11 cellular contexts compared by ENCODE assay signal in genomic region chr7:26685636-26686035, GRCh38.
DNase-seq lines count a peak whose midpoint lies in the region; ATAC-seq and TF ChIP-seq lines count a peak whose summit lies in the region.
"Had no signal": no experiment of that assay in that cellular context is flagged by ENCODE, and none has a peak within 500 bp of the region (broad histone marks: within the 10 kb centered on the region; RNA-seq: fewer than 3 reads in every experiment).

No MANE protein-coding gene starts in this region.

- peak; percentile 33 for ATAC-seq in IMR-90 (ENCODE audit: low read depth)
- no peak for ATAC-seq in natural killer cell
- ATAC-seq in stimulated activated effector memory CD8-positive, alpha-beta T cell treated with anti-CD3 and anti-CD28 coated beads, Interleukin-12 subunit alpha, Interleukin-12 subunit beta, amount 100 ng/mL, for 72 hours: no peak

- peak overlapping the region; percentile 5; the same call in 1 of the 2 replicates for H2BK120ac ChIP-seq in IMR-90 (ENCODE audit: low read depth, low read length)

- no peak overlapping the region for H3K4me3 Mint-ChIP-seq in natural killer cell
- no peak overlapping the region for H3K4me3 Mint-ChIP-seq in stimulated activated effector memory CD8-positive, alpha-beta T cell treated with anti-CD3 and anti-CD28 coated beads, Interleukin-12 subunit alpha, Interleukin-12 subunit beta, amount 100 ng/mL, for 72 hours
- H3K4me3 Mint-ChIP-seq: GM23338 had no signal

- no peak overlapping the region for H3K14ac ChIP-seq in IMR-90 (replicated peaks; ENCODE audit: low read depth, low read length)

- intact Hi-C loops in IMR-90 (cut with micrococcal nuclease): loop anchor here (1.0 to 2.0 kb wide), 3 partner anchors 171 to 458 kb away; partner anchors contain the start of gene HOXA5
- intact Hi-C loops in natural killer cell (cut with micrococcal nuclease): loop anchor here (1.0 kb wide), 1 partner anchor 476 kb away; no protein-coding TSS in a partner anchor

- peak overlapping the region; percentile 39; the same call in 1 of the 2 replicates for H3K23ac ChIP-seq in IMR-90 (ENCODE audit: low read depth, low read length)

- no peak for TF ChIP-seq RAD21 in IMR-90 (IDR thresholded peaks at IDR 0.05; ENCODE audit: low read length)

- no peak overlapping the region for H3K4me3 ChIP-seq in IMR-90 (ENCODE audit: insufficient read depth, low read depth, low read length)
- no peak overlapping the region for H3K4me3 ChIP-seq in fibroblast of villous mesenchyme (ENCODE audit: low read depth, low read length)
- H3K4me3 ChIP-seq in subcutaneous abdominal adipose tissue (ENCODE audit: low read depth in 1 of 5, low read length in 5 of 5): no peak overlapping the region
- H3K4me3 ChIP-seq: GM23338, SJSA1 had no signal

- dilution Hi-C loops in IMR-90 (cut with HindIII; ENCODE audit: low sequenced_read_pairs, unreplicated experiment): no loop called here

- H3K27me3 Mint-ChIP-seq in natural killer cell (ENCODE audit: low read depth in 2 of 2): no peaks in the 10 kb centered on the region

- H2BK15ac ChIP-seq in IMR-90 (ENCODE audit: low read depth, low read length): no peak overlapping the region; the same call in 2 of the 3 replicates

- CTCF ChIA-PET in IMR-90 (lab: Yijun Ruan, JAX): no interaction called here

- H3K4me1 ChIP-seq in IMR-90 (ENCODE audit: control insufficient read depth, insufficient read depth, low read length) (peaks cover 9% of the 10 kb centered on the region), subcutaneous abdominal adipose tissue (ENCODE audit: control insufficient read depth in 5 of 5, insufficient read depth in 5 of 5, low read length in 5 of 5) (peaks cover 4 to 53% (median 47%) of the 10 kb centered on the region in 5 donors)

- peak overlapping the region; percentile 31; the same call in 1 of the 2 replicates for H4K91ac ChIP-seq in IMR-90 (ENCODE audit: insufficient read depth, low read depth, low read length)

- no peaks in the 10 kb centered on the region for H3K9me3 ChIP-seq in IMR-90 (ENCODE audit: control insufficient read depth, insufficient read depth, low read length)
- no peaks in the 10 kb centered on the region for H3K9me3 ChIP-seq in subcutaneous abdominal adipose tissue (ENCODE audit: control insufficient read depth in 5 of 5, low read length in 5 of 5)
- H3K9me3 ChIP-seq: SJSA1 had no signal

- no peaks in the 10 kb centered on the region for H3K36me3 ChIP-seq in IMR-90 (ENCODE audit: control insufficient read depth, insufficient read depth, low read length)
- no peaks in the 10 kb centered on the region for H3K36me3 ChIP-seq in subcutaneous abdominal adipose tissue (ENCODE audit: control insufficient read depth in 5 of 5, insufficient read depth in 5 of 5, low read length in 5 of 5)
- H3K36me3 ChIP-seq: SJSA1 had no signal

- peak overlapping the region; percentile 39; the same call in 1 of the 2 replicates for H3K4me2 ChIP-seq in IMR-90 (ENCODE audit: low read depth, low read length)
- H3K4me2 ChIP-seq: GM23338 had no signal

- H2AK9ac ChIP-seq in IMR-90 (replicated peaks; ENCODE audit: low read depth, low read length, poor library complexity): no peak overlapping the region

- peak overlapping the region in 1 of 2 experiments; percentile 48; a peak in 1 of 4 replicates for H4K8ac ChIP-seq in IMR-90 (ENCODE audit: low read depth in 2 of 2, low read length in 2 of 2)

- POLR2A ChIA-PET in IMR-90 (lab: Charles Lee; ENCODE audit: unreplicated experiment): no interaction called here

- H3K9ac ChIP-seq in IMR-90 (ENCODE audit: low read depth, low read length): no peak overlapping the region
- H3K9ac ChIP-seq in subcutaneous abdominal adipose tissue (ENCODE audit: low read length in 5 of 5): peak overlapping the region in 2 of 5 donors; percentile 57 to 74

- H2BK5ac ChIP-seq in IMR-90 (ENCODE audit: low read depth, low read length, poor library complexity, severe bottlenecking): no peak overlapping the region

- no peaks in the 10 kb centered on the region for H4K20me1 ChIP-seq in IMR-90 (ENCODE audit: insufficient read depth, low read length)

- TF ChIP-seq POLR2A in IMR-90 (IDR thresholded peaks at IDR 0.05; ENCODE audit: low read depth, low read length): no peak

- no CpG with 5 or more reads among the region's 4 CpGs for whole genome bisulfite sequencing in IMR-90 (ENCODE audit: extremely low coverage in 2 of 2, insufficient read length in 1 of 2), 2 experiments

- H3K27ac Mint-ChIP-seq in natural killer cell: no peak overlapping the region
- H3K27ac Mint-ChIP-seq in stimulated activated effector memory CD8-positive, alpha-beta T cell treated with anti-CD3 and anti-CD28 coated beads, Interleukin-12 subunit alpha, Interleukin-12 subunit beta, amount 100 ng/mL, for 72 hours: no peak overlapping the region
- H3K27ac Mint-ChIP-seq: GM23338 had no signal

- H3K4me1 Mint-ChIP-seq in natural killer cell: peaks cover 0 to 5% of the 10 kb centered on the region in 2 donors
- H3K4me1 Mint-ChIP-seq in stimulated activated effector memory CD8-positive, alpha-beta T cell treated with anti-CD3 and anti-CD28 coated beads, Interleukin-12 subunit alpha, Interleukin-12 subunit beta, amount 100 ng/mL, for 72 hours: no peaks in the 10 kb centered on the region

- peak overlapping the region; percentile 42; the same call in 1 of the 2 replicates for H3K18ac ChIP-seq in IMR-90 (ENCODE audit: low read depth, low read length)

- no peaks in the 10 kb centered on the region for H3K9me1 ChIP-seq in IMR-90 (ENCODE audit: insufficient read depth, low read length)

- H3K36me3 Mint-ChIP-seq in natural killer cell: peaks cover 7% of the 10 kb centered on the region
- no peaks in the 10 kb centered on the region for H3K36me3 Mint-ChIP-seq in stimulated activated effector memory CD8-positive, alpha-beta T cell treated with anti-CD3 and anti-CD28 coated beads, Interleukin-12 subunit alpha, Interleukin-12 subunit beta, amount 100 ng/mL, for 72 hours

- H4K5ac ChIP-seq in IMR-90 (ENCODE audit: low read depth, low read length): no peak overlapping the region

- H2AFZ ChIP-seq in IMR-90 (replicated peaks; ENCODE audit: low read length, poor library complexity): no peak overlapping the region
- H2AFZ ChIP-seq: GM23338 had no signal

- no peak overlapping the region for H3K4ac ChIP-seq in IMR-90 (ENCODE audit: low read depth, low read length)

- no peak overlapping the region for H2AK5ac ChIP-seq in IMR-90 (ENCODE audit: low read depth, low read length)

- H2BK20ac ChIP-seq in IMR-90 (ENCODE audit: low read depth, low read length): peak overlapping the region; percentile 4; the same call in 1 of the 2 replicates

- H3K27me3 ChIP-seq in IMR-90 (ENCODE audit: control insufficient read depth, insufficient read depth, low read length): no peaks in the 10 kb centered on the region
- H3K27me3 ChIP-seq in subcutaneous abdominal adipose tissue (ENCODE audit: control insufficient read depth in 5 of 5, insufficient read depth in 4 of 5, low read length in 5 of 5): no peaks in the 10 kb centered on the region
- H3K27me3 ChIP-seq: SJSA1 had no signal

- in situ Hi-C loops in IMR-90 (cut with MboI; ENCODE audit: low sequenced_read_pairs): no loop called here

- TF ChIP-seq CTCF in IMR-90 (conservative IDR thresholded peaks at IDR 0.05; ENCODE audit: low read depth, low read length) (no peak), fibroblast of villous mesenchyme (IDR thresholded peaks at IDR 0.05; ENCODE audit: insufficient read depth, low read depth, low read length) (no peak), natural killer cell (IDR thresholded peaks at IDR 0.05) (no peak)

- no TSS peak for BruUV-seq in IMR-90 (replicated peaks; lab: Mats Ljungman, UMichigan)

- DNase-seq in ELR (ENCODE audit: low read depth) (peak; percentile 62), IMR-90 (peak; percentile 45), fibroblast of villous mesenchyme (ENCODE audit: low read depth) (peak; percentile 20), natural killer cell (no peak), SKM-1 (lab: John Stamatoyannopoulos, UW; ENCODE audit: unreplicated experiment) (no peak)
- no peak for DNase-seq in stimulated activated effector memory CD8-positive, alpha-beta T cell treated with anti-CD3 and anti-CD28 coated beads, Interleukin-12 subunit alpha, Interleukin-12 subunit beta, amount 100 ng/mL, for 72 hours (ENCODE audit: low spot score in 2 of 2)
- DNase-seq: NCI-H187 had no signal

- H3K27ac ChIP-seq in IMR-90 (ENCODE audit: insufficient read depth, low read length) (no peak overlapping the region), subcutaneous abdominal adipose tissue (ENCODE audit: low read depth, low read length) (peak overlapping the region; percentile 85)
- H3K27ac ChIP-seq: C4-2B, SJSA1 had no signal

- no peak overlapping the region for H3K56ac ChIP-seq in IMR-90 (ENCODE audit: extremely low read depth, insufficient read depth, low read length)

- no peaks in the 10 kb centered on the region for H3K79me1 ChIP-seq in IMR-90 (ENCODE audit: low read depth in 1 of 2, low read length in 2 of 2)

- no peaks in the 10 kb centered on the region for H3K9me3 Mint-ChIP-seq in natural killer cell
- no peaks in the 10 kb centered on the region for H3K9me3 Mint-ChIP-seq in stimulated activated effector memory CD8-positive, alpha-beta T cell treated with anti-CD3 and anti-CD28 coated beads, Interleukin-12 subunit alpha, Interleukin-12 subunit beta, amount 100 ng/mL, for 72 hours
- H3K9me3 Mint-ChIP-seq: GM23338 had no signal

TF ChIP-seq in IMR-90, 13 proteins besides CTCF, POLR2A, EP300 and RAD21:
- TF ChIP-seq MXI1 (IDR thresholded peaks at IDR 0.05; ENCODE audit: borderline replicate concordance, low read depth, low read length) (no peak), RCOR1 (IDR thresholded peaks at IDR 0.05; ENCODE audit: insufficient replicate concordance, low read length) (no peak), MAFK (IDR thresholded peaks at IDR 0.05; ENCODE audit: low read depth, low read length) (peak; percentile 20; the same call in 1 of the 2 replicates)
TF ChIP-seq in IMR-90: peak in this region for 1.

Comparison
In these comparisons a context has a peak if more than half of its experiments do, and no peak if none do; other contexts are left out.
1. DNase-seq: peak in ELR (single experiment), IMR-90 (single experiment) and fibroblast of villous mesenchyme (single experiment); none in natural killer cell (single experiment), SKM-1 (single experiment) and stimulated activated effector memory CD8-positive, alpha-beta T cell treated with anti-CD3 and anti-CD28 coated beads, Interleukin-12 subunit alpha, Interleukin-12 subunit beta, amount 100 ng/mL, for 72 hours (0 of 2).